In genomic region chr7:46291601-46292150, GRCh38 we compare ENCODE assay signal across 9 cellular contexts.
DNase-seq lines count a peak whose midpoint lies in the region; ATAC-seq and TF ChIP-seq lines count a peak whose summit lies in the region.
"Had no signal": no experiment of that assay in that cellular context is flagged by ENCODE, and none has a peak within 500 bp of the region (broad histone marks: within the 10 kb centered on the region; RNA-seq: fewer than 3 reads in every experiment).

No MANE protein-coding gene starts in this region.

- intact Hi-C loops in OCI-LY7 (cut with micrococcal nuclease; ENCODE audit: unreplicated experiment): no loop called here
- intact Hi-C loops in colonic mucosa (cut with DNase I): no loop called here

- no peaks in the 10 kb centered on the region for H3K9me2 ChIP-seq in OCI-LY7 (ENCODE audit: insufficient read depth, low read length)

- BruUV-seq in OCI-LY7 (replicated peaks; lab: Mats Ljungman, UMichigan): no TSS peak

- H3K4me3 Mint-ChIP-seq in mesothelial cell of epicardium: no peak overlapping the region

- H3K9me3 ChIP-seq in OCI-LY7 (ENCODE audit: low read length) (no peaks in the 10 kb centered on the region), colonic mucosa (no peaks in the 10 kb centered on the region)

- peak overlapping the region; percentile 95 for H3K27ac Mint-ChIP-seq in mesothelial cell of epicardium

- H3K4me3 ChIP-seq in H7 (ENCODE audit: insufficient read depth, low read depth, low read length) (no peak overlapping the region), OCI-LY7 (ENCODE audit: low read depth, low read length, poor library complexity, severe bottlenecking) (no peak overlapping the region), colonic mucosa (no peak overlapping the region)

- no peak overlapping the region for H2AFZ ChIP-seq in OCI-LY7 (ENCODE audit: low read length)

- DNase-seq in GM03348 (ENCODE audit: low spot score) (peak; percentile 62), amniotic stem cell (lab: John Stamatoyannopoulos, UW) (peak; percentile 36), mesothelial cell of epicardium (ENCODE audit: low spot score in 2 of 2, unreplicated experiment in 2 of 2) (no peak), H7 (no peak), OCI-LY7 (ENCODE audit: low spot score) (no peak), GM10248 (ENCODE audit: extremely low spot score) (no peak), colonic mucosa (no peak)
- DNase-seq: NCI-H146 had no signal

- no peak overlapping the region for H3K4me2 ChIP-seq in OCI-LY7 (ENCODE audit: low read length)

- H3K27ac ChIP-seq in OCI-LY7 (ENCODE audit: low read depth, low read length, poor library complexity, severe bottlenecking) (no peak overlapping the region), colonic mucosa (no peak overlapping the region)

- no peak overlapping the region for H3K9ac ChIP-seq in colonic mucosa (ENCODE audit: low read depth in 2 of 2, low read length in 2 of 2)

- H3K36me3 ChIP-seq in H7 (replicated peaks; ENCODE audit: control insufficient read depth, insufficient read depth, low read length): no peaks in the 10 kb centered on the region
- H3K36me3 ChIP-seq in OCI-LY7 (ENCODE audit: insufficient read depth, low read length): no peaks in the 10 kb centered on the region
- no peaks in the 10 kb centered on the region for H3K36me3 ChIP-seq in colonic mucosa

- peaks cover 49% of the 10 kb centered on the region for H3K4me1 Mint-ChIP-seq in mesothelial cell of epicardium

- peak; percentile 58 for ATAC-seq in HG02571 (IDR thresholded peaks at IDR 0.05; ENCODE audit: unreplicated experiment)

- H3K4me1 ChIP-seq in OCI-LY7 (ENCODE audit: insufficient read depth, low read length, poor library complexity, severe bottlenecking): no peaks in the 10 kb centered on the region
- no peaks in the 10 kb centered on the region for H3K4me1 ChIP-seq in colonic mucosa

- no peaks in the 10 kb centered on the region for H4K20me1 ChIP-seq in OCI-LY7 (ENCODE audit: insufficient read depth, low read length)

- H3K9me3 Mint-ChIP-seq in mesothelial cell of epicardium: peaks cover 13% of the 10 kb centered on the region

- CTCF ChIA-PET in OCI-LY7 (lab: Charles Lee; ENCODE audit: unreplicated experiment) (no interaction called here), GM10248 (lab: Yijun Ruan, JAX) (no interaction called here)

- H3K79me2 ChIP-seq in OCI-LY7 (ENCODE audit: insufficient read depth, low read depth, low read length): no peaks in the 10 kb centered on the region

- POLR2A ChIA-PET in OCI-LY7 (lab: Charles Lee) (no interaction called here), GM10248 (lab: Yijun Ruan, JAX) (no interaction called here)

- peaks cover 5% of the 10 kb centered on the region for H3K36me3 Mint-ChIP-seq in mesothelial cell of epicardium

- TF ChIP-seq CTCF in mesothelial cell of epicardium (IDR thresholded peaks at IDR 0.05; ENCODE audit: unreplicated experiment): no peak
- TF ChIP-seq CTCF in OCI-LY7 (conservative IDR thresholded peaks at IDR 0.05; ENCODE audit: low read length): no peak
- TF ChIP-seq CTCF in GM10248 (IDR thresholded peaks at IDR 0.05; ENCODE audit: control extremely low read depth, extremely low read depth, low read depth, missing control alignments): no peak
- TF ChIP-seq CTCF in colonic mucosa (IDR thresholded peaks at IDR 0.05): no peak

- no peaks in the 10 kb centered on the region for H3K27me3 ChIP-seq in H7 (ENCODE audit: control insufficient read depth, insufficient read depth, low read length)
- no peaks in the 10 kb centered on the region for H3K27me3 ChIP-seq in colonic mucosa

- H3K27me3 Mint-ChIP-seq in mesothelial cell of epicardium (ENCODE audit: low read depth): no peaks in the 10 kb centered on the region

Comparison
In these comparisons a context has a peak if more than half of its experiments do, and no peak if none do; other contexts are left out.
1. DNase-seq: peak in GM03348 (single experiment) and amniotic stem cell (single experiment); none in mesothelial cell of epicardium (0 of 2), H7 (single experiment), OCI-LY7 (single experiment), GM10248 (single experiment) and colonic mucosa (single experiment).